1 cellular context compared by ENCODE assay signal in the genomic region with DNA sequence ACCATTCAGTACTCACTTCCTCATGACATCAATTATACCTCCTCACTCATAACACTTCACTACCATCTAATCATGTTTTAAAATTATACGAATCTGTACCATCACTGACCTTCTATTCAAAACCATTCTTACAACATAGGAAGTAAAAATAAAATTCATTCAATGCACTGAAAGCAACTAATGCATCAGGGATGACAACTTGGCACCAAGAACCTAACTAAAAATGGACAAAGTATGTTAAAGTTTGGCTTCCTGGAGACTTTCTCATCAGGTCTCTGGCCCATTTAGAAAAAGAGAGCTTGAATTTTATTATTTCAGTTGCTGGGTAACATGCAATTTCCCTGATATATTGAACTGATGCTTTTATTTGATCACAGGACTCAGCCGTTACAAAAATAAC.
TF ChIP-seq lines count a peak whose summit lies in the region.

No MANE protein-coding gene starts in this region.

TF ChIP-seq in GM23338, 12 proteins besides CTCF, POLR2A, EP300 and RAD21 (continued from another document):
- TF ChIP-seq, protein P1, sequence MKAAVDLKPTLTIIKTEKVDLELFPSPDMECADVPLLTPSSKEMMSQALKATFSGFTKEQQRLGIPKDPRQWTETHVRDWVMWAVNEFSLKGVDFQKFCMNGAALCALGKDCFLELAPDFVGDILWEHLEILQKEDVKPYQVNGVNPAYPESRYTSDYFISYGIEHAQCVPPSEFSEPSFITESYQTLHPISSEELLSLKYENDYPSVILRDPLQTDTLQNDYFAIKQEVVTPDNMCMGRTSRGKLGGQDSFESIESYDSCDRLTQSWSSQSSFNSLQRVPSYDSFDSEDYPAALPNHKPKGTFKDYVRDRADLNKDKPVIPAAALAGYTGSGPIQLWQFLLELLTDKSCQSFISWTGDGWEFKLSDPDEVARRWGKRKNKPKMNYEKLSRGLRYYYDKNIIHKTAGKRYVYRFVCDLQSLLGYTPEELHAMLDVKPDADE (IDR thresholded peaks at IDR 0.05): no peak
- TF ChIP-seq, protein P2, sequence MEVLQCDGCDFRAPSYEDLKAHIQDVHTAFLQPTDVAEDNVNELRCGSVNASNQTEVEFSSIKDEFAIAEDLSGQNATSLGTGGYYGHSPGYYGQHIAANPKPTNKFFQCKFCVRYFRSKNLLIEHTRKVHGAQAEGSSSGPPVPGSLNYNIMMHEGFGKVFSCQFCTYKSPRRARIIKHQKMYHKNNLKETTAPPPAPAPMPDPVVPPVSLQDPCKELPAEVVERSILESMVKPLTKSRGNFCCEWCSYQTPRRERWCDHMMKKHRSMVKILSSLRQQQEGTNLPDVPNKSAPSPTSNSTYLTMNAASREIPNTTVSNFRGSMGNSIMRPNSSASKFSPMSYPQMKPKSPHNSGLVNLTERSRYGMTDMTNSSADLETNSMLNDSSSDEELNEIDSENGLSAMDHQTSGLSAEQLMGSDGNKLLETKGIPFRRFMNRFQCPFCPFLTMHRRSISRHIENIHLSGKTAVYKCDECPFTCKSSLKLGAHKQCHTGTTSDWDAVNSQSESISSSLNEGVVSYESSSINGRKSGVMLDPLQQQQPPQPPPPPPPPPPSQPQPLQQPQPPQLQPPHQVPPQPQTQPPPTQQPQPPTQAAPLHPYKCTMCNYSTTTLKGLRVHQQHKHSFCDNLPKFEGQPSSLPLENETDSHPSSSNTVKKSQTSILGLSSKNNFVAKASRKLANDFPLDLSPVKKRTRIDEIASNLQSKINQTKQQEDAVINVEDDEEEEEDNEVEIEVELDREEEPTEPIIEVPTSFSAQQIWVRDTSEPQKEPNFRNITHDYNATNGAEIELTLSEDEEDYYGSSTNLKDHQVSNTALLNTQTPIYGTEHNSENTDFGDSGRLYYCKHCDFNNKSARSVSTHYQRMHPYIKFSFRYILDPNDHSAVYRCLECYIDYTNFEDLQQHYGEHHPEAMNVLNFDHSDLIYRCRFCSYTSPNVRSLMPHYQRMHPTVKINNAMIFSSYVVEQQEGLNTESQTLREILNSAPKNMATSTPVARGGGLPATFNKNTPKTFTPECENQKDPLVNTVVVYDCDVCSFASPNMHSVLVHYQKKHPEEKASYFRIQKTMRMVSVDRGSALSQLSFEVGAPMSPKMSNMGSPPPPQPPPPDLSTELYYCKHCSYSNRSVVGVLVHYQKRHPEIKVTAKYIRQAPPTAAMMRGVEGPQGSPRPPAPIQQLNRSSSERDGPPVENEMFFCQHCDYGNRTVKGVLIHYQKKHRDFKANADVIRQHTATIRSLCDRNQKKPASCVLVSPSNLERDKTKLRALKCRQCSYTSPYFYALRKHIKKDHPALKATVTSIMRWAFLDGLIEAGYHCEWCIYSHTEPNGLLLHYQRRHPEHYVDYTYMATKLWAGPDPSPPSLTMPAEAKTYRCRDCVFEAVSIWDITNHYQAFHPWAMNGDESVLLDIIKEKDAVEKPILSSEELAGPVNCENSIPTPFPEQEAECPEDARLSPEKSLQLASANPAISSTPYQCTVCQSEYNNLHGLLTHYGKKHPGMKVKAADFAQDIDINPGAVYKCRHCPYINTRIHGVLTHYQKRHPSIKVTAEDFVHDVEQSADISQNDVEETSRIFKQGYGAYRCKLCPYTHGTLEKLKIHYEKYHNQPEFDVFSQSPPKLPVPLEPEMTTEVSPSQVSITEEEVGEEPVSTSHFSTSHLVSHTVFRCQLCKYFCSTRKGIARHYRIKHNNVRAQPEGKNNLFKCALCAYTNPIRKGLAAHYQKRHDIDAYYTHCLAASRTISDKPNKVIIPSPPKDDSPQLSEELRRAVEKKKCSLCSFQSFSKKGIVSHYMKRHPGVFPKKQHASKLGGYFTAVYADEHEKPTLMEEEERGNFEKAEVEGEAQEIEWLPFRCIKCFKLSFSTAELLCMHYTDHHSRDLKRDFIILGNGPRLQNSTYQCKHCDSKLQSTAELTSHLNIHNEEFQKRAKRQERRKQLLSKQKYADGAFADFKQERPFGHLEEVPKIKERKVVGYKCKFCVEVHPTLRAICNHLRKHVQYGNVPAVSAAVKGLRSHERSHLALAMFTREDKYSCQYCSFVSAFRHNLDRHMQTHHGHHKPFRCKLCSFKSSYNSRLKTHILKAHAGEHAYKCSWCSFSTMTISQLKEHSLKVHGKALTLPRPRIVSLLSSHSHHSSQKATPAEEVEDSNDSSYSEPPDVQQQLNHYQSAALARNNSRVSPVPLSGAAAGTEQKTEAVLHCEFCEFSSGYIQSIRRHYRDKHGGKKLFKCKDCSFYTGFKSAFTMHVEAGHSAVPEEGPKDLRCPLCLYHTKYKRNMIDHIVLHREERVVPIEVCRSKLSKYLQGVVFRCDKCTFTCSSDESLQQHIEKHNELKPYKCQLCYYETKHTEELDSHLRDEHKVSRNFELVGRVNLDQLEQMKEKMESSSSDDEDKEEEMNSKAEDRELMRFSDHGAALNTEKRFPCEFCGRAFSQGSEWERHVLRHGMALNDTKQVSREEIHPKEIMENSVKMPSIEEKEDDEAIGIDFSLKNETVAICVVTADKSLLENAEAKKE (CRISPR knock-in tag; IDR thresholded peaks at IDR 0.05): no peak
